In the genomic region with DNA sequence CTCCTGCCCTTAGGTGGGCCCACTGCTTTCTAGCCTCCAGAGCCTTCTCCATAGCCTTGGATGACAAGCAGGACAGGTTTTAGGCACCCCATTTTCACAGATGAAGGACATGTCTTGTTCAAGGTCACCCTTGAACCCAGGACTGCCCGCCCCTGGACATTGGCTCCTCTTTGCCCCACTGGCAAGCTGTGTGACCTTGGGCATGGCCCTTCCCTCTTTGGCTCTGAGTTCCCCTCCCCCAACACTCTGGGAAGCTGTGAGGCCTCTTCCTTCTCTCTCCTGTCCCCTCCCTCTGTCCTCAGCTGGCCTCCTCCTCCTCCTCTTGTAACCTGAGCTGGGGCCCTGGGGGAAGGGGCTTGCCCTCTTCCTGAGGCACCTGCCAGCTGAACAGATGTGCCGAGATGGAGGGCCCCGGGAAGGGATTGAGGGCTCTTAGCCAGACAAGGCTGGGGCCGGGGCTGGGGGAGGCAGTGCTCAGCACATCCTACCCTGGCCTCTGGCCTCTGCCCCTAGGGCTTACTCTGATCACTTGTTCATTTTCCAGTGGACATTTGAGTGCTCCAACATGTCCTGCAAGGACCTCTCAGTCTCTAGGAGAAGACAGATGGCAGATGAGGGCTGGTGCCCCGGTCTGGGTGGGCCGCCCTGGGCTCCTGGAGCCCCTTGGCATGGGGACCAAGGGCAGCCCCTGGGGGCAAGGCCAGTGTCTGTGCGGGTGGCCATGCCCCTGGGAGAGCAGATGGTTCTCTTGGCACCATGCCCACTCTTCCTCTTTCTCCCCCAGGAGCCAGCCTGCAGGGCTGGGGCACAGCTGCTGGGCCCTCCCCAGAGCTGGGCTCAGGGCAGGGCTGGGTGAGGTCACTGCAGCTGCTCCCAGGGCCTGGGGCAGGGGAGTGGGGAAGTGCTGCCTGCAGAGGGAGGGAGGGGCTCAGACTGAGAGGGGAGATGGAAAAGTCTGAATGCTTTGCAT, we compare ENCODE assay signal across 1 cellular context.
TF ChIP-seq lines count a peak whose summit lies in the region.

No MANE protein-coding gene starts in this region.

TF ChIP-seq in H1, 55 proteins besides CTCF, POLR2A, EP300 and RAD21:
- TF ChIP-seq RXRA (IDR thresholded peaks at IDR 0.05; ENCODE audit: insufficient read depth, low read depth, low read length) (peak; percentile 27; the same call in 1 of the 2 replicates), SIN3A (conservative IDR thresholded peaks at IDR 0.05 in 1 of 2, IDR thresholded peaks at IDR 0.05 in 1 of 2; ENCODE audit: low read depth in 1 of 2, low read length in 2 of 2) (peak; percentile 72 to 89; a peak in 3 of 4 replicates), CTBP2 (IDR thresholded peaks at IDR 0.05; ENCODE audit: borderline replicate concordance, insufficient read depth, insufficient read length, low read length) (no peak), SP1 (IDR thresholded peaks at IDR 0.05; ENCODE audit: low read depth, low read length) (peak; percentile 79; the same call in 1 of the 2 replicates), YY1 (IDR thresholded peaks at IDR 0.05; ENCODE audit: low read depth, low read length) (no peak; the same call in 1 of the 2 replicates), JUND (IDR thresholded peaks at IDR 0.05; ENCODE audit: low read length) (0 out of 2 replicates have a peak, but pooled peaks have one; percentile 21), SIX5 (IDR thresholded peaks at IDR 0.05; ENCODE audit: low read depth, low read length) (peak; percentile 49; the same call in 1 of the 2 replicates), EGR1 (IDR thresholded peaks at IDR 0.05; ENCODE audit: borderline replicate concordance, low read depth, low read length) (peak; percentile 63), PHF8 (conservative IDR thresholded peaks at IDR 0.05; ENCODE audit: low read depth, low read length) (no peak), CREB1 (IDR thresholded peaks at IDR 0.05) (0 out of 2 replicates have a peak, but pooled peaks have one; percentile 26), TCF12 (IDR thresholded peaks at IDR 0.05; ENCODE audit: low read depth, low read length) (peak; percentile 90), SUZ12 (IDR thresholded peaks at IDR 0.05; ENCODE audit: low read length) (no peak; the same call in 1 of the 2 replicates), TAF1 (IDR thresholded peaks at IDR 0.05; ENCODE audit: low read depth, low read length) (0 out of 2 replicates have a peak, but pooled peaks have one; percentile 40), CHD2 (IDR thresholded peaks at IDR 0.05; ENCODE audit: low read length) (peak; percentile 64), KDM1A (IDR thresholded peaks at IDR 0.05; ENCODE audit: borderline replicate concordance, low read length) (peak; percentile 83; the same call in 1 of the 2 replicates), RNF2 (IDR thresholded peaks at IDR 0.05; ENCODE audit: borderline replicate concordance, low read depth, low read length, missing control alignments, poor library complexity, severe bottlenecking) (no peak), RBBP5 (IDR thresholded peaks at IDR 0.05; ENCODE audit: borderline replicate concordance, low read depth, low read length) (peak; percentile 52; the same call in 1 of the 2 replicates)
